1 cellular context compared by ENCODE assay signal in genomic region chr9:112174965-112175795, GRCh38.
TF ChIP-seq lines count a peak whose summit lies in the region.

SUSD1 (minus strand) TSS chr9:112175297; CDS start chr9:112175235, 62 bp downstream.

TF ChIP-seq in HepG2, 621 proteins besides CTCF, POLR2A, EP300 and RAD21 (continued from another document and continues in another):
- peak; percentile 40; the same call in 1 of the 2 replicates for TF ChIP-seq ZNF280D (CRISPR knock-in tag; IDR thresholded peaks at IDR 0.05)
- TF ChIP-seq HMG20B (CRISPR knock-in tag; conservative IDR thresholded peaks at IDR 0.05) = no peak
- TF ChIP-seq ZNF777 (CRISPR knock-in tag; IDR thresholded peaks at IDR 0.05) = peak; percentile 69
- peak; percentile 69 for TF ChIP-seq PHF8 (CRISPR knock-in tag; IDR thresholded peaks at IDR 0.05)
- TF ChIP-seq JDP2 (CRISPR knock-in tag; IDR thresholded peaks at IDR 0.05; ENCODE audit: borderline replicate concordance) = no peak
- no peak for TF ChIP-seq TIGD3 (CRISPR knock-in tag; IDR thresholded peaks at IDR 0.05; ENCODE audit: borderline replicate concordance)
- TF ChIP-seq MAX (IDR thresholded peaks at IDR 0.05) = peak; percentile 29; the same call in 1 of the 2 replicates
- no peak; the same call in 1 of the 2 replicates for TF ChIP-seq PRDM15 (CRISPR knock-in tag; IDR thresholded peaks at IDR 0.05)
- TF ChIP-seq BORCS8-MEF2B (CRISPR knock-in tag; IDR thresholded peaks at IDR 0.05) = no peak; the same call in 1 of the 2 replicates
- TF ChIP-seq ZBTB25 (CRISPR knock-in tag; IDR thresholded peaks at IDR 0.05) = no peak
- no peak for TF ChIP-seq CBX5 (CRISPR knock-in tag; IDR thresholded peaks at IDR 0.05; ENCODE audit: borderline replicate concordance)
- TF ChIP-seq ZNF513 (CRISPR knock-in tag; conservative IDR thresholded peaks at IDR 0.05) = no peak
- TF ChIP-seq SIN3B (IDR thresholded peaks at IDR 0.05; ENCODE audit: low read length) = no peak
- no peak for TF ChIP-seq HNRNPLL (IDR thresholded peaks at IDR 0.05; ENCODE audit: low read depth, low read length, poor library complexity, severe bottlenecking)
- peak; percentile 53 for TF ChIP-seq HDAC1 (CRISPR knock-in tag; IDR thresholded peaks at IDR 0.05)
- TF ChIP-seq ZNF160 (CRISPR knock-in tag; IDR thresholded peaks at IDR 0.05) = no peak
- peak; percentile 45 for TF ChIP-seq GABPA (IDR thresholded peaks at IDR 0.05; ENCODE audit: low read depth, low read length)
- 0 out of 2 replicates have a peak, but pooled peaks have one; percentile 20 for TF ChIP-seq GABPA (CRISPR knock-in tag; IDR thresholded peaks at IDR 0.05; ENCODE audit: low read depth)
- TF ChIP-seq SRSF9 (IDR thresholded peaks at IDR 0.05; ENCODE audit: borderline replicate concordance, insufficient read depth, low read depth, low read length, poor library complexity, severe bottlenecking) = no peak
- no peak for TF ChIP-seq PLSCR1 (CRISPR knock-in tag; IDR thresholded peaks at IDR 0.05; ENCODE audit: borderline replicate concordance)
- no peak for TF ChIP-seq ZNF275 (CRISPR knock-in tag; IDR thresholded peaks at IDR 0.05; ENCODE audit: borderline replicate concordance)
- no peak for TF ChIP-seq ZBTB21 (CRISPR knock-in tag; IDR thresholded peaks at IDR 0.05)
- peak; percentile 11 for TF ChIP-seq XRCC5 (optimal IDR thresholded peaks at IDR 0.05; ENCODE audit: low read length)
- TF ChIP-seq RBAK (CRISPR knock-in tag; IDR thresholded peaks at IDR 0.05) = no peak
- peak; percentile 6; the same call in 1 of the 2 replicates for TF ChIP-seq SPEN (CRISPR knock-in tag; IDR thresholded peaks at IDR 0.05; ENCODE audit: low read depth)
- no peak for TF ChIP-seq MED8 (CRISPR knock-in tag; IDR thresholded peaks at IDR 0.05; ENCODE audit: insufficient replicate concordance)
- no peak for TF ChIP-seq SNAPC4 (CRISPR knock-in tag; IDR thresholded peaks at IDR 0.05)
- TF ChIP-seq NFIB (CRISPR knock-in tag; IDR thresholded peaks at IDR 0.05; ENCODE audit: borderline replicate concordance) = no peak
- peak; percentile 75 for TF ChIP-seq AGO2 (optimal IDR thresholded peaks at IDR 0.05; ENCODE audit: low read depth, low read length)
- no peak for TF ChIP-seq ZBED4 (CRISPR knock-in tag; IDR thresholded peaks at IDR 0.05; ENCODE audit: borderline replicate concordance)
